In genomic region chr10:110141747-110142625, GRCh38 we compare ENCODE assay signal across 1 cellular context.
TF ChIP-seq lines count a peak whose summit lies in the region.

No MANE protein-coding gene starts in this region.

TF ChIP-seq in HepG2, 621 proteins besides CTCF, POLR2A, EP300 and RAD21 (continued from another document):
- TF ChIP-seq RERE (CRISPR knock-in tag; IDR thresholded peaks at IDR 0.05; ENCODE audit: low read depth) (no peak), ZXDC (CRISPR knock-in tag; IDR thresholded peaks at IDR 0.05) (no peak), ZNF576 (CRISPR knock-in tag; IDR thresholded peaks at IDR 0.05) (no peak), HOXA3 (CRISPR knock-in tag; IDR thresholded peaks at IDR 0.05) (no peak), U2AF2 (IDR thresholded peaks at IDR 0.05; ENCODE audit: low read depth, low read length) (no peak), TFDP2 (CRISPR knock-in tag; IDR thresholded peaks at IDR 0.05) (no peak), HBP1 (CRISPR knock-in tag; IDR thresholded peaks at IDR 0.05; ENCODE audit: low read depth) (no peak), ZNF343 (CRISPR knock-in tag; IDR thresholded peaks at IDR 0.05) (no peak), IRF9 (CRISPR knock-in tag; IDR thresholded peaks at IDR 0.05; ENCODE audit: borderline replicate concordance) (no peak), ZNF737 (CRISPR knock-in tag; IDR thresholded peaks at IDR 0.05; ENCODE audit: borderline replicate concordance) (no peak), ZBTB25 (CRISPR knock-in tag; IDR thresholded peaks at IDR 0.05) (no peak)
TF ChIP-seq in HepG2: peak in this region for 0.
